In genomic region chr12:122096014-122096413, GRCh38 we compare ENCODE assay signal across 11 cellular contexts. TPM values are rescaled to one million over a fixed set of nuclear protein-coding genes. Genes with fewer than 3 reads are reported as not detected.
DNase-seq lines count a peak whose midpoint lies in the region; ATAC-seq and TF ChIP-seq lines count a peak whose summit lies in the region.
"Had no signal": no experiment of that assay in that cellular context is flagged by ENCODE, and none has a peak within 500 bp of the region (broad histone marks: within the 10 kb centered on the region; RNA-seq: fewer than 3 reads in every experiment).

No MANE protein-coding gene starts in this region.

- peaks cover 1% of the 10 kb centered on the region for H3K36me3 Mint-ChIP-seq in activated naive CD4-positive, alpha-beta T cell treated with anti-CD3 and anti-CD28 coated beads, Interleukin-2, amount 50 U/mL, for 24 hours

- no peak for TF ChIP-seq EP300 in transverse colon (IDR thresholded peaks at IDR 0.05; ENCODE audit: low read depth)

- BruUV-seq in mammary epithelial cell (replicated peaks; lab: Mats Ljungman, UMichigan): no TSS peak

- peak overlapping the region; percentile 66 for H3K27ac Mint-ChIP-seq in activated naive CD4-positive, alpha-beta T cell treated with anti-CD3 and anti-CD28 coated beads, Interleukin-2, amount 50 U/mL, for 24 hours

- TF ChIP-seq POLR2A in transverse colon (IDR thresholded peaks at IDR 0.05): no peak

- peak overlapping the region; percentile 57 for H2AFZ ChIP-seq in mammary epithelial cell (ENCODE audit: low read depth, low read length)

- in situ Hi-C loops in mammary epithelial cell (cut with MboI; ENCODE audit: low sequenced_read_pairs in 2 of 2): no loop called here
- in situ Hi-C loops in transverse colon (cut with MboI; ENCODE audit: low pct_ligation_motif_present in 1 of 4, low pct_unique_long_range_greater_than_20kb in 1 of 4, low sequenced_read_pairs in 3 of 4): no loop called here

- peak overlapping the region; percentile 99 for H3K4me2 ChIP-seq in mammary epithelial cell (ENCODE audit: insufficient read depth, low read depth, low read length)

- peak overlapping the region; percentile 7 for H3K4me3 Mint-ChIP-seq in activated naive CD4-positive, alpha-beta T cell treated with anti-CD3 and anti-CD28 coated beads, Interleukin-2, amount 50 U/mL, for 24 hours

- peak overlapping the region; percentile 85 for H3K27ac ChIP-seq in mammary epithelial cell (ENCODE audit: insufficient read depth, low read depth, low read length)
- H3K27ac ChIP-seq in muscle layer of duodenum (ENCODE audit: low read length): peak overlapping the region; percentile 46
- peak overlapping the region; percentile 84 to 94 (median 92) for H3K27ac ChIP-seq in transverse colon

- H3K4me3 ChIP-seq in mammary epithelial cell (replicated peaks in 1 of 3; ENCODE audit: insufficient read depth in 1 of 3, low read depth in 2 of 3, low read length in 3 of 3): peak overlapping the region in 2 of 3 experiments; percentile 40 to 58
- peak overlapping the region in 1 of 2 donors; percentile 43 for H3K4me3 ChIP-seq in muscle layer of duodenum (ENCODE audit: low read depth in 1 of 2, low read length in 2 of 2)
- H3K4me3 ChIP-seq in transverse colon: no peak overlapping the region

- dilution Hi-C loops in mammary epithelial cell (cut with HindIII; ENCODE audit: low sequenced_read_pairs): loop anchor here (5.0 kb wide), 1 partner anchor 104 kb away; no protein-coding TSS in a partner anchor

- H3K4me1 ChIP-seq in mammary epithelial cell (ENCODE audit: insufficient read depth, low read length) (peaks cover 53% of the 10 kb centered on the region), muscle layer of duodenum (ENCODE audit: control insufficient read depth in 1 of 2, insufficient read depth in 2 of 2, low read length in 2 of 2) (peaks cover 29 to 78% of the 10 kb centered on the region in 2 donors), transverse colon (peaks cover 76 to 92% (median 79%) of the 10 kb centered on the region in 4 donors)

- 85% methylated on average over 7 of the region's 9 CpGs for WGBS in mammary epithelial cell (ENCODE audit: low coverage, missing lambda C conversion rate)
- 50 to 63% methylated on average over 4 to 9 of the region's 9 CpGs for WGBS in transverse colon (ENCODE audit: low coverage in 1 of 2), 2 donors

- intact Hi-C loops in mammary epithelial cell (cut with micrococcal nuclease) (loop anchor here (1.0 kb wide), 3 partner anchors 15 to 42 kb away; no protein-coding TSS in a partner anchor), transverse colon (cut with DNase I; ENCODE audit: low total_unique reads) (no loop called here)

- H3K27me3 ChIP-seq in mammary epithelial cell (ENCODE audit: insufficient read depth, low read length) (no peaks in the 10 kb centered on the region), muscle layer of duodenum (ENCODE audit: low read depth, low read length) (no peaks in the 10 kb centered on the region), transverse colon (no peaks in the 10 kb centered on the region)
- H3K27me3 ChIP-seq: brain microvascular endothelial cell had no signal

- no peak overlapping the region for H3K9ac ChIP-seq in mammary epithelial cell (ENCODE audit: insufficient read depth, low read length)

- no peak for ATAC-seq in HG03342 (IDR thresholded peaks at IDR 0.05; ENCODE audit: unreplicated experiment)

- peaks cover 48% of the 10 kb centered on the region for H3K4me1 Mint-ChIP-seq in activated naive CD4-positive, alpha-beta T cell treated with anti-CD3 and anti-CD28 coated beads, Interleukin-2, amount 50 U/mL, for 24 hours

- no peaks in the 10 kb centered on the region for H4K20me1 ChIP-seq in mammary epithelial cell (ENCODE audit: insufficient read depth, low read length)

- peaks cover 91% of the 10 kb centered on the region for H3K79me2 ChIP-seq in mammary epithelial cell (ENCODE audit: insufficient read depth, low read length)

- CTCF ChIA-PET in mammary epithelial cell (lab: Charles Lee; ENCODE audit: low non-redundant PET): interaction anchor here (0.7 kb wide), 1 partner anchor 18 kb away, joined by 5 read pairs; no protein-coding TSS in a partner anchor

- no peaks in the 10 kb centered on the region for H3K27me3 Mint-ChIP-seq in activated naive CD4-positive, alpha-beta T cell treated with anti-CD3 and anti-CD28 coated beads, Interleukin-2, amount 50 U/mL, for 24 hours

- no peak for DNase-seq in activated naive CD4-positive, alpha-beta T cell treated with Interleukin-2 at 50 U/mL for 16 hours
- DNase-seq in mammary epithelial cell (no peak), transverse colon (peak; percentile 5), occipital lobe (lab: John Stamatoyannopoulos, UW) (no peak), NCI-H524 treated with DMSO at 0.1 percent for 48 hours (lab: John Stamatoyannopoulos, UW) (no peak)
- DNase-seq: brain microvascular endothelial cell, GDM1, T-helper 2 cell had no signal

- no peaks in the 10 kb centered on the region for H3K9me3 Mint-ChIP-seq in activated naive CD4-positive, alpha-beta T cell treated with anti-CD3 and anti-CD28 coated beads, Interleukin-2, amount 50 U/mL, for 24 hours

- no peaks in the 10 kb centered on the region for H3K36me3 ChIP-seq in mammary epithelial cell (ENCODE audit: insufficient read depth, low read length)
- H3K36me3 ChIP-seq in muscle layer of duodenum (ENCODE audit: control insufficient read depth in 1 of 2, insufficient read depth in 2 of 2, low read length in 2 of 2): no peaks in the 10 kb centered on the region
- H3K36me3 ChIP-seq in transverse colon: no peaks in the 10 kb centered on the region
- H3K36me3 ChIP-seq: brain microvascular endothelial cell had no signal

- TF ChIP-seq CTCF in mammary epithelial cell (conservative IDR thresholded peaks at IDR 0.05 in 1 of 2, IDR thresholded peaks at IDR 0.05 in 1 of 2; ENCODE audit: extremely low read depth in 1 of 2, insufficient read depth in 1 of 2, low read depth in 1 of 2, low read length in 2 of 2) (no peak), transverse colon (IDR thresholded peaks at IDR 0.05) (no peak)

- no peaks in the 10 kb centered on the region for H3K9me3 ChIP-seq in mammary epithelial cell (replicated peaks; ENCODE audit: insufficient read depth, low read length)
- no peaks in the 10 kb centered on the region for H3K9me3 ChIP-seq in muscle layer of duodenum (ENCODE audit: control insufficient read depth in 1 of 2, low read length in 2 of 2)
- H3K9me3 ChIP-seq in transverse colon: no peaks in the 10 kb centered on the region

RNA-seq across cellular contexts. Expression of gene MLXIP, which starts 17.5 kb away (rescaled TPM):
- total RNA-seq in mammary epithelial cell: 10 to 100 TPM; 17.7 to 53.6 TPM
- polyA plus RNA-seq in mammary epithelial cell: 14.3 TPM
- polyA minus RNA-seq in mammary epithelial cell: 50.3 TPM
- 100 to 1,000 TPM in 3 of 4 donors, 10 to 100 TPM in 1; 99.5 to 302 (median 151) TPM for total RNA-seq in transverse colon
- total RNA-seq in occipital lobe: 7.6 TPM

Comparison
In these comparisons a context has a peak if more than half of its experiments do, and no peak if none do; other contexts are left out.
1. H3K4me3 ChIP-seq: peak in mammary epithelial cell (2 of 3); none in transverse colon (0 of 4).
2. Peak in every context shown above with its lines, with median percentiles within 50 percentile points of each other: H3K27ac ChIP-seq.